Comparison of ENCODE assay signal across 15 cellular contexts in the genomic region with DNA sequence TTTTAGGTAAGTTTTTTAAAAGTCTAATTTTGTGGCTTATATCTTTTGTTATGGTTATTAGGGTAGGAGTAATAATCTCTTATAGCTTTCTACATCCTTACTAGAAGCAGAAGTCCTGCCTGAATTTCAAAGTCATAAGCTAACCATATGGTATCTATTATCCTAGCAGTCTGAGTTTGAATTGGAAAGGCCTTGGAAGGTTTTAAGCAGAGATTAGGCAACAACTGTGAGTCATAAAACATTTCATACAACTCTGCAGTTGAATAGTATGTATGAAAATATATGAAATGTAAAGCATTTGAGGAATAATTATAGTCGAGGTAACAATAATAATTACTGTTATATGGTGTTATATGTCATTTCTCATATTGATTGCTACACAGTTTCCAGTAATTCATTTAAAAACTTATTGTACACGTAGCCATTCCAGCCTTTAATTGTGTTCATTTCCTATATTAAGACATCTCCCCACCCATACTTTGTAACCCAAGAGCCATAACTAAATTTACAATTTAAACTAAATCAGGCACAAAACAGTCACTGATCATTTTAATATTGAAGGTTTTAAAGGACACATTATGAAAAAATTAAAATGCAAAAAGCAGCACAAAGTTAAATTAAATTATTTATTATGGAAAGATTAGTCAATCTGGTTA.
DNase-seq lines count a peak whose midpoint lies in the region; ATAC-seq, FAIRE-seq and TF ChIP-seq lines count a peak whose summit lies in the region.
"Had no signal": no experiment of that assay in that cellular context is flagged by ENCODE, and none has a peak within 500 bp of the region (broad histone marks: within the 10 kb centered on the region; RNA-seq: fewer than 3 reads in every experiment).

No MANE protein-coding gene starts in this region.

- H3K27me3 ChIP-seq in AG04450 (ENCODE audit: control insufficient read depth, insufficient read depth, low read length) (no peaks in the 10 kb centered on the region), astrocyte (ENCODE audit: insufficient read depth, low read length) (no peaks in the 10 kb centered on the region)
- H3K27me3 ChIP-seq: gastrocnemius medialis had no signal

- H4K20me1 ChIP-seq in astrocyte (ENCODE audit: insufficient read depth, low read length) = no peaks in the 10 kb centered on the region

- CTCF ChIA-PET in AG04450 (lab: Charles Lee) = interaction anchor here (0.6 kb wide), 1 partner anchor 1066 kb away, joined by 3 read pairs; no protein-coding TSS in a partner anchor

- H3K27ac Mint-ChIP-seq in astrocyte (ENCODE audit: unreplicated experiment) = no peak overlapping the region
- H3K27ac Mint-ChIP-seq: activated CD4-positive, alpha-beta T cell treated with anti-CD3 and anti-CD28 coated beads, Interleukin-2, amount 10 ng/mL, durations not matched to agents 24 days and 14 days had no signal

- DNase-seq in AG04450 (ENCODE audit: low read depth, low spot score) (peak; percentile 66), HS-27A (ENCODE audit: low read depth) (peak; percentile 20), astrocyte (ENCODE audit: low read depth) (peak; percentile 86), hepatic stellate cell (ENCODE audit: low spot score) (peak; percentile 12), NCI-H2227 treated with DMSO at 0.1 percent for 48 hours (lab: John Stamatoyannopoulos, UW) (no peak), SW480 (ENCODE audit: low spot score) (no peak)
- DNase-seq in stimulated activated CD4-positive, alpha-beta T cell treated with anti-CD3 and anti-CD28 coated beads, Interleukin-4, amount 100 ng/mL, for 1 hour = no peak
- DNase-seq: activated CD4-positive, alpha-beta T cell treated with anti-CD3 and anti-CD28 coated beads, Interleukin-2, amount 10 ng/mL, durations not matched to agents 24 days and 14 days; C1 segment of cervical spinal cord; cerebellar nuclear complex; gastrocnemius medialis; NCI-H1048; NCI-H524 treated with DMSO at 0.1 percent for 48 hours had no signal

- H3K4me3 ChIP-seq in AG04450 (ENCODE audit: low read depth, low read length) = no peak overlapping the region
- H3K4me3 ChIP-seq in astrocyte (ENCODE audit: insufficient read depth, low read depth, low read length) = no peak overlapping the region
- H3K4me3 ChIP-seq: gastrocnemius medialis had no signal

- H3K36me3 ChIP-seq in astrocyte (ENCODE audit: insufficient read depth, low read length) = no peaks in the 10 kb centered on the region
- H3K36me3 ChIP-seq: gastrocnemius medialis had no signal

- H3K4me1 ChIP-seq in astrocyte (ENCODE audit: insufficient read depth, low read length) = no peaks in the 10 kb centered on the region
- H3K4me1 ChIP-seq: gastrocnemius medialis had no signal

- H3K4me2 ChIP-seq in astrocyte (ENCODE audit: low read length) = no peak overlapping the region

- H3K9me3 ChIP-seq in AG04450 (ENCODE audit: control insufficient read depth, insufficient read depth, low read length) (no peaks in the 10 kb centered on the region), astrocyte (ENCODE audit: insufficient read depth, low read depth, low read length) (no peaks in the 10 kb centered on the region)
- H3K9me3 ChIP-seq: gastrocnemius medialis had no signal

- no peaks in the 10 kb centered on the region for H3K36me3 Mint-ChIP-seq in astrocyte (ENCODE audit: low read depth, unreplicated experiment)

- H3K9ac ChIP-seq in astrocyte (ENCODE audit: low read length) = no peak overlapping the region

- no peaks in the 10 kb centered on the region for H3K79me2 ChIP-seq in astrocyte (ENCODE audit: insufficient read depth, low read length)

- no peak overlapping the region for H2AFZ ChIP-seq in astrocyte (ENCODE audit: low read depth, low read length)

- POLR2A ChIA-PET in AG04450 (lab: Yijun Ruan, JAX) = interaction anchor here (0.5 kb wide), 1 partner anchor 380 kb away, joined by 3 read pairs; no protein-coding TSS in a partner anchor

- H3K27me3 Mint-ChIP-seq in astrocyte (ENCODE audit: low read depth, unreplicated experiment) = no peaks in the 10 kb centered on the region
- H3K27me3 Mint-ChIP-seq: activated CD4-positive, alpha-beta T cell treated with anti-CD3 and anti-CD28 coated beads, Interleukin-2, amount 10 ng/mL, durations not matched to agents 24 days and 14 days had no signal

- H3K4me1 Mint-ChIP-seq in astrocyte (ENCODE audit: low read depth, unreplicated experiment) = no peaks in the 10 kb centered on the region
- H3K4me1 Mint-ChIP-seq: activated CD4-positive, alpha-beta T cell treated with anti-CD3 and anti-CD28 coated beads, Interleukin-2, amount 10 ng/mL, durations not matched to agents 24 days and 14 days; neural crest cell had no signal

- no peak for TF ChIP-seq CTCF in AG04450 (IDR thresholded peaks at IDR 0.05; ENCODE audit: low read depth, low read length)
- no peak for TF ChIP-seq CTCF in astrocyte (IDR thresholded peaks at IDR 0.05; ENCODE audit: insufficient read depth, low read depth, low read length)

- no peak overlapping the region for H3K4me3 Mint-ChIP-seq in astrocyte (ENCODE audit: unreplicated experiment)
- H3K4me3 Mint-ChIP-seq: activated CD4-positive, alpha-beta T cell treated with anti-CD3 and anti-CD28 coated beads, Interleukin-2, amount 10 ng/mL, durations not matched to agents 24 days and 14 days; neural crest cell had no signal

- H3K9me3 Mint-ChIP-seq in astrocyte (ENCODE audit: unreplicated experiment) = no peaks in the 10 kb centered on the region
- H3K9me3 Mint-ChIP-seq: activated CD4-positive, alpha-beta T cell treated with anti-CD3 and anti-CD28 coated beads, Interleukin-2, amount 10 ng/mL, durations not matched to agents 24 days and 14 days; neural crest cell had no signal

- FAIRE-seq in astrocyte (lab: Jason Lieb, UNC) = peak; percentile 43

- ATAC-seq in GM21825 (IDR thresholded peaks at IDR 0.05; ENCODE audit: unreplicated experiment) = no peak
- ATAC-seq: gastrocnemius medialis had no signal

- H3K27ac ChIP-seq in AG04450 (ENCODE audit: low read depth, low read length) = no peak overlapping the region
- H3K27ac ChIP-seq in astrocyte (ENCODE audit: low read depth, low read length) = no peak overlapping the region
- H3K27ac ChIP-seq: gastrocnemius medialis had no signal

Comparison
In these comparisons a context has a peak if more than half of its experiments do, and no peak if none do; other contexts are left out.
1. DNase-seq: peak in AG04450 (single experiment), HS-27A (single experiment), astrocyte (single experiment) and hepatic stellate cell (single experiment); none in stimulated activated CD4-positive, alpha-beta T cell treated with anti-CD3 and anti-CD28 coated beads, Interleukin-4, amount 100 ng/mL, for 1 hour (single experiment), NCI-H2227 treated with DMSO at 0.1 percent for 48 hours (single experiment) and SW480 (single experiment).